ENCODE assay signal across 8 cellular contexts in the genomic region with DNA sequence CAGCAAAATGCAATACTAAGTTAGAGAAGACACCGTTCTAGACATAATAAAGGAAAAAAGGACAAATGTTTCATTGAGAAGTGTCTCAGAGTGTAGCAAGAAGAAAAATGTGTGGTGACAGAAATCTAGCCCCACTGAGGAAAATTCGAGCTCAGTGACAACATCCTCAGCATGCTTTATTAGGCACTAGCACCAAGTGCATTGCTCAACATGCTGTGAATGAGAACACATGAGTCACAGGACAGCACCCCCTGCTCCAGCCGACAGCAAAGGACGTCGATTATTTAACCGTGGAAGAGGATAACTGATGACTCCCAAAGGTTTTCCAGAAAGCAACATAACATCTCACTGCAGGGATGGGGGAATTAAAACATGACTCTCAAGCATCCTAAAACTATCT.
DNase-seq lines count a peak whose midpoint lies in the region; ATAC-seq and TF ChIP-seq lines count a peak whose summit lies in the region.

No MANE protein-coding gene starts in this region.

- H3K4me3 Mint-ChIP-seq in activated naive CD8-positive, alpha-beta T cell treated with anti-CD3 and anti-CD28 coated beads, Interleukin-2, amount 50 U/mL, for 24 hours = no peak overlapping the region

- TF ChIP-seq CTCF in heart right ventricle (IDR thresholded peaks at IDR 0.05) (no peak), OCI-LY7 (conservative IDR thresholded peaks at IDR 0.05; ENCODE audit: low read length) (no peak)

- H3K4me1 ChIP-seq in heart right ventricle (peaks cover 5 to 89% (median 58%) of the 10 kb centered on the region in 9 donors), OCI-LY7 (ENCODE audit: insufficient read depth, low read length, poor library complexity, severe bottlenecking) (no peaks in the 10 kb centered on the region)

- BruUV-seq in OCI-LY7 (replicated peaks; lab: Mats Ljungman, UMichigan) = no TSS peak

- no peaks in the 10 kb centered on the region for H3K9me3 Mint-ChIP-seq in activated naive CD8-positive, alpha-beta T cell treated with anti-CD3 and anti-CD28 coated beads, Interleukin-2, amount 50 U/mL, for 24 hours

- DNase-seq in G401 (ENCODE audit: low spot score) (peak; percentile 11), heart right ventricle (peak; percentile 23 to 39), skeletal muscle cell (ENCODE audit: low read depth) (peak; percentile 88), ecto neural progenitor cell (ENCODE audit: low spot score) (no peak), OCI-LY7 (ENCODE audit: low spot score) (no peak), cortex of kidney (lab: John Stamatoyannopoulos, UW) (no peak), SHP77 (lab: John Stamatoyannopoulos, UW) (no peak)
- DNase-seq in activated naive CD8-positive, alpha-beta T cell treated with anti-CD3 and anti-CD28 coated beads, Interleukin-2, amount 50 U/mL, for 24 hours = no peak

- ATAC-seq in activated naive CD8-positive, alpha-beta T cell treated with anti-CD3 and anti-CD28 coated beads, Interleukin-2, amount 50 U/mL, for 24 hours = no peak
- ATAC-seq in heart right ventricle = peak; percentile 62 to 94 (median 76)

- no peaks in the 10 kb centered on the region for H3K36me3 ChIP-seq in heart right ventricle
- no peaks in the 10 kb centered on the region for H3K36me3 ChIP-seq in OCI-LY7 (ENCODE audit: insufficient read depth, low read length)

- peaks cover 21% of the 10 kb centered on the region for H3K4me1 Mint-ChIP-seq in activated naive CD8-positive, alpha-beta T cell treated with anti-CD3 and anti-CD28 coated beads, Interleukin-2, amount 50 U/mL, for 24 hours

- H3K9me3 ChIP-seq in heart right ventricle = no peaks in the 10 kb centered on the region
- H3K9me3 ChIP-seq in OCI-LY7 (ENCODE audit: low read length) = no peaks in the 10 kb centered on the region

- intact Hi-C loops in heart right ventricle (cut with DNase I) (loop anchor here in 2 of 10 donors (5.0 to 10.0 kb wide), 2 partner anchors 183 to 186 kb away; partner anchors contain the start of gene GNAQ (in 2 of the 2)), OCI-LY7 (cut with micrococcal nuclease; ENCODE audit: unreplicated experiment) (no loop called here)

- no peaks in the 10 kb centered on the region for H3K79me2 ChIP-seq in OCI-LY7 (ENCODE audit: insufficient read depth, low read depth, low read length)

- H3K27me3 Mint-ChIP-seq in activated naive CD8-positive, alpha-beta T cell treated with anti-CD3 and anti-CD28 coated beads, Interleukin-2, amount 50 U/mL, for 24 hours = no peaks in the 10 kb centered on the region

- H3K27ac Mint-ChIP-seq in activated naive CD8-positive, alpha-beta T cell treated with anti-CD3 and anti-CD28 coated beads, Interleukin-2, amount 50 U/mL, for 24 hours = peak overlapping the region; percentile 50

- H3K4me3 ChIP-seq in heart right ventricle (no peak overlapping the region), skeletal muscle cell (ENCODE audit: low read depth, low read length) (no peak overlapping the region), OCI-LY7 (ENCODE audit: low read depth, low read length, poor library complexity, severe bottlenecking) (no peak overlapping the region)

- H3K27me3 ChIP-seq in heart right ventricle = no peaks in the 10 kb centered on the region

- WGBS in heart right ventricle, 2 donors = 56 to 65% methylated on average over 6 of the region's 6 CpGs

- in situ Hi-C loops in G401 (cut with HindIII; ENCODE audit: low sequenced_read_pairs) = no loop called here

- POLR2A ChIA-PET in OCI-LY7 (lab: Charles Lee) = interaction anchor here (0.7 to 1.0 kb wide), 3 partner anchors 11 to 475 kb away, joined by 3 read pairs; no protein-coding TSS in a partner anchor

- H3K9me2 ChIP-seq in OCI-LY7 (ENCODE audit: insufficient read depth, low read length) = no peaks in the 10 kb centered on the region

- H4K20me1 ChIP-seq in OCI-LY7 (ENCODE audit: insufficient read depth, low read length) = no peaks in the 10 kb centered on the region

- no peaks in the 10 kb centered on the region for H3K36me3 Mint-ChIP-seq in activated naive CD8-positive, alpha-beta T cell treated with anti-CD3 and anti-CD28 coated beads, Interleukin-2, amount 50 U/mL, for 24 hours (ENCODE audit: low read depth)

- CTCF ChIA-PET in OCI-LY7 (lab: Charles Lee; ENCODE audit: unreplicated experiment) = no interaction called here

- H3K27ac ChIP-seq in heart right ventricle = peak overlapping the region in 9 of 10 donors; percentile 51 to 81 (median 62)
- H3K27ac ChIP-seq in OCI-LY7 (ENCODE audit: low read depth, low read length, poor library complexity, severe bottlenecking) = no peak overlapping the region

- H2AFZ ChIP-seq in OCI-LY7 (ENCODE audit: low read length) = no peak overlapping the region

- H3K4me2 ChIP-seq in OCI-LY7 (ENCODE audit: low read length) = no peak overlapping the region

Comparison
In these comparisons a context has a peak if more than half of its experiments do, and no peak if none do; other contexts are left out.
1. DNase-seq: peak in G401 (single experiment), heart right ventricle (2 of 2) and skeletal muscle cell (single experiment); none in activated naive CD8-positive, alpha-beta T cell treated with anti-CD3 and anti-CD28 coated beads, Interleukin-2, amount 50 U/mL, for 24 hours (single experiment), ecto neural progenitor cell (single experiment), OCI-LY7 (single experiment), cortex of kidney (single experiment) and SHP77 (0 of 2).